8 cellular contexts compared by ENCODE assay signal in genomic region chr14:102087762-102088011, GRCh38. TPM values are rescaled to one million over a fixed set of nuclear protein-coding genes. Genes with fewer than 3 reads are reported as not detected.
DNase-seq lines count a peak whose midpoint lies in the region; FAIRE-seq and TF ChIP-seq lines count a peak whose summit lies in the region.

No MANE protein-coding gene starts in this region.

- H3K9ac ChIP-seq in keratinocyte (ENCODE audit: control insufficient read depth, extremely low read depth, insufficient read depth, low read length) (peak overlapping the region; percentile 87), subcutaneous abdominal adipose tissue (ENCODE audit: low read length in 5 of 5) (peak overlapping the region; percentile 82 to 95 (median 86))

- peaks cover 13% of the 10 kb centered on the region for H4K20me1 ChIP-seq in keratinocyte (ENCODE audit: control insufficient read depth, extremely low read depth, insufficient read depth, low read length)

- no peaks in the 10 kb centered on the region for H3K9me3 Mint-ChIP-seq in T-helper 2 cell treated with Interferon-gamma antibody and Interleukin-4, amounts not matched to agents 5 μg/mL and 100 μg/mL, for 36 hours
- no peaks in the 10 kb centered on the region for H3K9me3 Mint-ChIP-seq in activated naive CD8-positive, alpha-beta T cell (ENCODE audit: low read depth)

- H3K36me3 ChIP-seq in keratinocyte (ENCODE audit: control insufficient read depth in 2 of 2, extremely low read depth in 1 of 2, insufficient read depth in 2 of 2, low read length in 2 of 2) (peaks cover 17 to 19% of the 10 kb centered on the region in 2 experiments), subcutaneous abdominal adipose tissue (ENCODE audit: control insufficient read depth in 5 of 5, insufficient read depth in 5 of 5, low read length in 5 of 5) (peaks cover 19 to 33% (median 28%) of the 10 kb centered on the region in 5 donors)

- peak overlapping the region; percentile 62 for H2AFZ ChIP-seq in keratinocyte (ENCODE audit: control insufficient read depth, low read length)

- H3K4me2 ChIP-seq in keratinocyte (ENCODE audit: control insufficient read depth, extremely low read depth, insufficient read depth, low read depth, low read length) = peak overlapping the region; percentile 87

- peak overlapping the region; percentile 77 for H3K27ac ChIP-seq in keratinocyte (ENCODE audit: control insufficient read depth, insufficient read depth, low read length)
- peak overlapping the region; percentile 99 for H3K27ac ChIP-seq in subcutaneous abdominal adipose tissue (ENCODE audit: low read depth, low read length)

- DNase-seq in T-helper 2 cell treated with Interferon-gamma antibody and Interleukin-4, amounts not matched to agents 5 μg/mL and 100 μg/mL, for 36 hours (ENCODE audit: low spot score) = no peak
- no peak for DNase-seq in T-helper 2 cell
- no peak for DNase-seq in keratinocyte (ENCODE audit: low read depth, low spot score)
- no peak for DNase-seq in GM03348 (ENCODE audit: low spot score)
- no peak for DNase-seq in NCI-H446 (lab: John Stamatoyannopoulos, UW)
- no peak for DNase-seq in GM12892 (ENCODE audit: insufficient read length)

- H3K4me3 Mint-ChIP-seq in T-helper 2 cell treated with Interferon-gamma antibody and Interleukin-4, amounts not matched to agents 5 μg/mL and 100 μg/mL, for 36 hours = peak overlapping the region; percentile 93
- peak overlapping the region; percentile 94 for H3K4me3 Mint-ChIP-seq in activated naive CD8-positive, alpha-beta T cell

- FAIRE-seq in keratinocyte (lab: Jason Lieb, UNC) (no peak), GM12892 (lab: Jason Lieb, UNC) (no peak)

- H3K4me3 ChIP-seq in keratinocyte (ENCODE audit: control insufficient read depth in 2 of 3, extremely low read depth in 1 of 3, insufficient read depth in 2 of 3, low read depth in 1 of 3, low read length in 3 of 3) = peak overlapping the region; percentile 59 to 77 (median 76)
- peak overlapping the region; percentile 63 to 75 (median 71) for H3K4me3 ChIP-seq in subcutaneous abdominal adipose tissue (ENCODE audit: low read depth in 1 of 5, low read length in 5 of 5)

- peaks cover 48% of the 10 kb centered on the region for H3K4me1 Mint-ChIP-seq in T-helper 2 cell treated with Interferon-gamma antibody and Interleukin-4, amounts not matched to agents 5 μg/mL and 100 μg/mL, for 36 hours (ENCODE audit: low read depth)
- peaks cover 47% of the 10 kb centered on the region for H3K4me1 Mint-ChIP-seq in activated naive CD8-positive, alpha-beta T cell (ENCODE audit: low read depth)

- dilution Hi-C loops in keratinocyte (cut with MboI; ENCODE audit: extremely low pct_ligation_motif_present, low sequenced_read_pairs) = no loop called here

- peaks cover 37% of the 10 kb centered on the region for H3K36me3 Mint-ChIP-seq in T-helper 2 cell treated with Interferon-gamma antibody and Interleukin-4, amounts not matched to agents 5 μg/mL and 100 μg/mL, for 36 hours (ENCODE audit: low read depth)
- peaks cover 33% of the 10 kb centered on the region for H3K36me3 Mint-ChIP-seq in activated naive CD8-positive, alpha-beta T cell

- peaks cover 36% of the 10 kb centered on the region for H3K4me1 ChIP-seq in keratinocyte (ENCODE audit: control insufficient read depth, extremely low read depth, insufficient read depth, low read length)
- peaks cover 5 to 45% (median 44%) of the 10 kb centered on the region in 5 donors for H3K4me1 ChIP-seq in subcutaneous abdominal adipose tissue (ENCODE audit: control insufficient read depth in 5 of 5, insufficient read depth in 5 of 5, low read length in 5 of 5)

- H3K27ac Mint-ChIP-seq in T-helper 2 cell treated with Interferon-gamma antibody and Interleukin-4, amounts not matched to agents 5 μg/mL and 100 μg/mL, for 36 hours = peak overlapping the region; percentile 88
- peak overlapping the region; percentile 99 for H3K27ac Mint-ChIP-seq in activated naive CD8-positive, alpha-beta T cell

- H3K9me3 ChIP-seq in keratinocyte (ENCODE audit: control insufficient read depth, low read depth, low read length) (no peaks in the 10 kb centered on the region), subcutaneous abdominal adipose tissue (ENCODE audit: control insufficient read depth in 5 of 5, low read length in 5 of 5) (no peaks in the 10 kb centered on the region)

- no peaks in the 10 kb centered on the region for H3K27me3 ChIP-seq in keratinocyte (ENCODE audit: control insufficient read depth, extremely low read depth, insufficient read depth, low read length)
- no peaks in the 10 kb centered on the region for H3K27me3 ChIP-seq in subcutaneous abdominal adipose tissue (ENCODE audit: control insufficient read depth in 5 of 5, insufficient read depth in 4 of 5, low read length in 5 of 5)

- no peaks in the 10 kb centered on the region for H3K27me3 Mint-ChIP-seq in T-helper 2 cell treated with Interferon-gamma antibody and Interleukin-4, amounts not matched to agents 5 μg/mL and 100 μg/mL, for 36 hours (ENCODE audit: low read depth)
- H3K27me3 Mint-ChIP-seq in activated naive CD8-positive, alpha-beta T cell = no peaks in the 10 kb centered on the region

- no peak for TF ChIP-seq POLR2A in GM12892 (IDR thresholded peaks at IDR 0.05; ENCODE audit: low read depth, low read length)

- no peaks in the 10 kb centered on the region for H3K9me1 ChIP-seq in keratinocyte (ENCODE audit: control insufficient read depth, extremely low read depth, insufficient read depth, low read length)

- H3K79me2 ChIP-seq in keratinocyte (ENCODE audit: control insufficient read depth, insufficient read depth, low read length) = peaks cover 41% of the 10 kb centered on the region

- TF ChIP-seq CTCF in keratinocyte (optimal IDR thresholded peaks at IDR 0.05 in 1 of 3, IDR thresholded peaks at IDR 0.05 in 1 of 3, conservative IDR thresholded peaks at IDR 0.05 in 1 of 3; ENCODE audit: extremely low read depth in 1 of 3, insufficient read depth in 2 of 3, low read length in 3 of 3) = no peak

RNA-seq across cellular contexts. Expression of gene HSP90AA1, which starts 0.8 kb away (rescaled TPM):
- polyA plus RNA-seq in keratinocyte = 436 to 952 TPM (median 898 TPM) in 3 replicates
- polyA plus RNA-seq in keratinocyte (2011; ENCODE audit: low read depth) = 5,549 TPM
- polyA plus RNA-seq in keratinocyte (2011; cell fraction: cytosol; rRNA removed) = 387 and 706 TPM in 2 replicates
- polyA plus RNA-seq in keratinocyte (2011; cell fraction: nucleus; rRNA removed) = 414 and 646 TPM in 2 replicates
- polyA plus RNA-seq in keratinocyte (2012; ENCODE audit: low replicate concordance) = 1,032 and 1,140 TPM in 2 replicates
- 141 to 874 TPM (median 371 TPM) in 3 replicates for polyA minus RNA-seq in keratinocyte
- 889 TPM for polyA minus RNA-seq in keratinocyte (2011; cell fraction: cytosol; rRNA and poly(A)+ RNA removed)
- 192 and 292 TPM in 2 replicates for polyA minus RNA-seq in keratinocyte (2011; cell fraction: nucleus; rRNA and poly(A)+ RNA removed)
- polyA plus RNA-seq in GM12892 (2012; ENCODE audit: missing spikeins) = 842 TPM

RNA-seq across cellular contexts. Expression of gene WDR20, which starts 52.0 kb away (rescaled TPM):
- polyA plus RNA-seq in keratinocyte = 18.9 to 24.5 TPM (median 22.1 TPM) in 3 replicates
- polyA plus RNA-seq in keratinocyte (2011; ENCODE audit: low read depth) = 10.7 TPM
- 12.4 and 17.2 TPM in 2 replicates for polyA plus RNA-seq in keratinocyte (2011; cell fraction: cytosol; rRNA removed)
- polyA plus RNA-seq in keratinocyte (2011; cell fraction: nucleus; rRNA removed) = 30.0 and 30.9 TPM in 2 replicates
- 16.5 and 19.0 TPM in 2 replicates for polyA plus RNA-seq in keratinocyte (2012; ENCODE audit: low replicate concordance)
- polyA minus RNA-seq in keratinocyte = 20.1 to 30.0 TPM (median 26.9 TPM) in 3 replicates
- polyA minus RNA-seq in keratinocyte (2011; cell fraction: cytosol; rRNA and poly(A)+ RNA removed) = 19.6 TPM
- polyA minus RNA-seq in keratinocyte (2011; cell fraction: nucleus; rRNA and poly(A)+ RNA removed) = 19.0 and 31.1 TPM in 2 replicates
- polyA plus RNA-seq in GM12892 (2012; ENCODE audit: missing spikeins) = 13.1 TPM
